ENCODE assay signal across 8 cellular contexts in genomic region chr5:176812269-176813259, GRCh38. TPM values are rescaled to one million over a fixed set of nuclear protein-coding genes. Genes with fewer than 3 reads are reported as not detected.
A peak's percentile ranks its signal among the peaks of the same experiment; 100 is the strongest.
DNase-seq lines count a peak whose midpoint lies in the region; ATAC-seq and TF ChIP-seq lines count a peak whose summit lies in the region.

No MANE protein-coding gene starts in this region.

- no peak overlapping the region for H3K27ac ChIP-seq in effector memory CD4-positive, alpha-beta T cell (ENCODE audit: insufficient read depth, low read length, poor library complexity, severe bottlenecking)

- POLR2A ChIA-PET in activated CD4-positive, alpha-beta memory T cell treated with anti-CD3 and anti-CD28 coated beads for 36 hours (lab: Charles Lee): no interaction called here
- POLR2A ChIA-PET in activated CD4-positive, alpha-beta memory T cell treated with anti-CD3 and anti-CD28 coated beads, Interleukin-2, amount 10 ng/mL, durations not matched to agents 7 days and 5 days (lab: Charles Lee): no interaction called here

- peaks cover 12% of the 10 kb centered on the region for H3K4me1 Mint-ChIP-seq in activated CD4-positive, alpha-beta memory T cell treated with anti-CD3 and anti-CD28 coated beads for 36 hours (ENCODE audit: low read depth)
- peaks cover 11% of the 10 kb centered on the region for H3K4me1 Mint-ChIP-seq in activated CD4-positive, alpha-beta memory T cell treated with anti-CD3 and anti-CD28 coated beads, Interleukin-2, amount 10 ng/mL, durations not matched to agents 7 days and 5 days
- peaks cover 11% of the 10 kb centered on the region for H3K4me1 Mint-ChIP-seq in endothelial cell (ENCODE audit: unreplicated experiment)
- H3K4me1 Mint-ChIP-seq in stimulated activated memory B cell treated with anti-CD40 and anti-IgM and Interleukin-4, amounts not matched to agents 10 μg/mL and 1 μg/mL and 100 μg/mL, for 72 hours: peaks cover 28% of the 10 kb centered on the region

- H3K27me3 Mint-ChIP-seq in activated CD4-positive, alpha-beta memory T cell treated with anti-CD3 and anti-CD28 coated beads for 36 hours: peaks cover 60% of the 10 kb centered on the region
- H3K27me3 Mint-ChIP-seq in activated CD4-positive, alpha-beta memory T cell treated with anti-CD3 and anti-CD28 coated beads, Interleukin-2, amount 10 ng/mL, durations not matched to agents 7 days and 5 days: peaks cover 70% of the 10 kb centered on the region
- peaks cover 31% of the 10 kb centered on the region for H3K27me3 Mint-ChIP-seq in endothelial cell (ENCODE audit: unreplicated experiment)
- H3K27me3 Mint-ChIP-seq in stimulated activated memory B cell treated with anti-CD40 and anti-IgM and Interleukin-4, amounts not matched to agents 10 μg/mL and 1 μg/mL and 100 μg/mL, for 72 hours: peaks cover 88% of the 10 kb centered on the region

- TF ChIP-seq CTCF in endothelial cell (IDR thresholded peaks at IDR 0.05; ENCODE audit: unreplicated experiment): peak; percentile 49

- H3K27me3 ChIP-seq in effector memory CD4-positive, alpha-beta T cell (replicated peaks; ENCODE audit: control insufficient read depth, insufficient read depth, low read length, poor library complexity, severe bottlenecking): peaks cover 42% of the 10 kb centered on the region

- no peaks in the 10 kb centered on the region for H3K36me3 ChIP-seq in effector memory CD4-positive, alpha-beta T cell (ENCODE audit: control insufficient read depth, insufficient read depth, low read length)

- no peak overlapping the region for H3K4me3 ChIP-seq in effector memory CD4-positive, alpha-beta T cell (ENCODE audit: insufficient read depth, low read depth, low read length, poor library complexity, severe bottlenecking)

- H3K9me3 ChIP-seq in effector memory CD4-positive, alpha-beta T cell (ENCODE audit: control insufficient read depth, low read length): no peaks in the 10 kb centered on the region

- H3K4me1 ChIP-seq in effector memory CD4-positive, alpha-beta T cell (ENCODE audit: control insufficient read depth, insufficient read depth, low read length, poor library complexity, severe bottlenecking): peaks cover 14% of the 10 kb centered on the region

- H3K36me3 Mint-ChIP-seq in activated CD4-positive, alpha-beta memory T cell treated with anti-CD3 and anti-CD28 coated beads for 36 hours: no peaks in the 10 kb centered on the region
- H3K36me3 Mint-ChIP-seq in activated CD4-positive, alpha-beta memory T cell treated with anti-CD3 and anti-CD28 coated beads, Interleukin-2, amount 10 ng/mL, durations not matched to agents 7 days and 5 days (ENCODE audit: low read depth): no peaks in the 10 kb centered on the region
- H3K36me3 Mint-ChIP-seq in endothelial cell (ENCODE audit: low read depth, unreplicated experiment): no peaks in the 10 kb centered on the region
- no peaks in the 10 kb centered on the region for H3K36me3 Mint-ChIP-seq in stimulated activated memory B cell treated with anti-CD40 and anti-IgM and Interleukin-4, amounts not matched to agents 10 μg/mL and 1 μg/mL and 100 μg/mL, for 72 hours

- intact Hi-C loops in activated CD4-positive, alpha-beta memory T cell treated with anti-CD3 and anti-CD28 coated beads for 36 hours (cut with micrococcal nuclease): loop anchor here (5.0 kb wide), 1 partner anchor 145 kb away; no protein-coding TSS in a partner anchor

- H3K27ac Mint-ChIP-seq in activated CD4-positive, alpha-beta memory T cell treated with anti-CD3 and anti-CD28 coated beads for 36 hours: no peak overlapping the region
- H3K27ac Mint-ChIP-seq in activated CD4-positive, alpha-beta memory T cell treated with anti-CD3 and anti-CD28 coated beads, Interleukin-2, amount 10 ng/mL, durations not matched to agents 7 days and 5 days: no peak overlapping the region
- no peak overlapping the region for H3K27ac Mint-ChIP-seq in endothelial cell (ENCODE audit: unreplicated experiment)
- H3K27ac Mint-ChIP-seq in stimulated activated memory B cell treated with anti-CD40 and anti-IgM and Interleukin-4, amounts not matched to agents 10 μg/mL and 1 μg/mL and 100 μg/mL, for 72 hours: no peak overlapping the region

- H3K9me3 Mint-ChIP-seq in activated CD4-positive, alpha-beta memory T cell treated with anti-CD3 and anti-CD28 coated beads for 36 hours: no peaks in the 10 kb centered on the region
- no peaks in the 10 kb centered on the region for H3K9me3 Mint-ChIP-seq in activated CD4-positive, alpha-beta memory T cell treated with anti-CD3 and anti-CD28 coated beads, Interleukin-2, amount 10 ng/mL, durations not matched to agents 7 days and 5 days
- no peaks in the 10 kb centered on the region for H3K9me3 Mint-ChIP-seq in endothelial cell (ENCODE audit: unreplicated experiment)
- no peaks in the 10 kb centered on the region for H3K9me3 Mint-ChIP-seq in stimulated activated memory B cell treated with anti-CD40 and anti-IgM and Interleukin-4, amounts not matched to agents 10 μg/mL and 1 μg/mL and 100 μg/mL, for 72 hours

- no peak for ATAC-seq in stimulated activated memory B cell treated with anti-CD40 and anti-IgM and Interleukin-4, amounts not matched to agents 10 μg/mL and 1 μg/mL and 100 μg/mL, for 72 hours

- CTCF ChIA-PET in activated CD4-positive, alpha-beta memory T cell treated with anti-CD3 and anti-CD28 coated beads for 36 hours (lab: Charles Lee): interaction anchor here (0.6 to 1.3 kb wide), 5 partner anchors 8 to 300 kb away, joined by 3 to 5 read pairs (median 3); no protein-coding TSS in a partner anchor
- CTCF ChIA-PET in activated CD4-positive, alpha-beta memory T cell treated with anti-CD3 and anti-CD28 coated beads, Interleukin-2, amount 10 ng/mL, durations not matched to agents 7 days and 5 days (lab: Charles Lee): no interaction called here

- H3K4me3 Mint-ChIP-seq in activated CD4-positive, alpha-beta memory T cell treated with anti-CD3 and anti-CD28 coated beads for 36 hours: no peak overlapping the region
- H3K4me3 Mint-ChIP-seq in activated CD4-positive, alpha-beta memory T cell treated with anti-CD3 and anti-CD28 coated beads, Interleukin-2, amount 10 ng/mL, durations not matched to agents 7 days and 5 days: no peak overlapping the region
- no peak overlapping the region for H3K4me3 Mint-ChIP-seq in endothelial cell (ENCODE audit: unreplicated experiment)
- H3K4me3 Mint-ChIP-seq in stimulated activated memory B cell treated with anti-CD40 and anti-IgM and Interleukin-4, amounts not matched to agents 10 μg/mL and 1 μg/mL and 100 μg/mL, for 72 hours: peak overlapping the region; percentile 24

- peak; percentile 36 for DNase-seq in activated CD4-positive, alpha-beta memory T cell treated with anti-CD3 and anti-CD28 coated beads for 36 hours
- no peak for DNase-seq in activated CD4-positive, alpha-beta memory T cell treated with anti-CD3 and anti-CD28 coated beads, Interleukin-2, amount 10 ng/mL, durations not matched to agents 7 days and 5 days
- DNase-seq in NCI-H69 (lab: John Stamatoyannopoulos, UW) (peak; percentile 62), endothelial cell (ENCODE audit: low spot score) (peak; percentile 84), T1000 (lab: John Stamatoyannopoulos, UW) (no peak), GOT3 (lab: John Stamatoyannopoulos, UW) (no peak)
- DNase-seq in effector memory CD4-positive, alpha-beta T cell: no peak

RNA-seq across cellular contexts. Expression of gene UNC5A, which starts 2.2 kb away (rescaled TPM):
- total RNA-seq in activated CD4-positive, alpha-beta memory T cell treated with anti-CD3 and anti-CD28 coated beads for 36 hours: not detected
- not detected for total RNA-seq in activated CD4-positive, alpha-beta memory T cell treated with anti-CD3 and anti-CD28 coated beads, Interleukin-2, amount 10 ng/mL, durations not matched to agents 7 days and 5 days
- not detected for total RNA-seq in endothelial cell (ENCODE audit: unreplicated experiment)

Comparison
In these comparisons a context has a peak if more than half of its experiments do, and no peak if none do; other contexts are left out.
1. DNase-seq: peak in activated CD4-positive, alpha-beta memory T cell treated with anti-CD3 and anti-CD28 coated beads for 36 hours (single experiment), NCI-H69 (single experiment) and endothelial cell (single experiment); none in activated CD4-positive, alpha-beta memory T cell treated with anti-CD3 and anti-CD28 coated beads, Interleukin-2, amount 10 ng/mL, durations not matched to agents 7 days and 5 days (single experiment), T1000 (single experiment), effector memory CD4-positive, alpha-beta T cell (0 of 3) and GOT3 (single experiment).